In the genomic region with DNA sequence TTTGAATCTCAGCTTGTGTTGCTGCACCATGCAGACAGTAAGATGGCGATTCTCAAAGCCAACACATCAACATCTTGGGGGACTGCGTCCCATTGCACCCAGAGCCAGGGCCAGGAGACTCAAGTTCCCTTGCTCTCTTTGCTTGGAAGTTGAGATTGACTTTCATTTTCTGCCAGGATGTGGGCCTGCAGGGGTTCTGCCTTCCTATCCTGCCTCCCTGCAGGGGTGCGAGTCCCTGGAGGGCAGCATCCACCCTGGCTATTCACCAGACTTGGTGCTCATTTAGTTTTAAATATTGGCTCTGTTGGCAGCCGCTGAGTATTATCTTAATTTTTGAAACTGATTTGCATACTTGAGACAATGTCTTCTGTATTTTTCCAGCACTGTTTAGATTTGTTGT, we compare ENCODE assay signal across 19 cellular contexts.
DNase-seq lines count a peak whose midpoint lies in the region; ATAC-seq and TF ChIP-seq lines count a peak whose summit lies in the region.
"Had no signal": no experiment of that assay in that cellular context is flagged by ENCODE, and none has a peak within 500 bp of the region (broad histone marks: within the 10 kb centered on the region; RNA-seq: fewer than 3 reads in every experiment).

No MANE protein-coding gene starts in this region.

- CTCF ChIA-PET in A673 (lab: Charles Lee) = no interaction called here

- no peaks in the 10 kb centered on the region for H3K79me2 ChIP-seq in mesendoderm (ENCODE audit: control insufficient read depth, insufficient read depth, low read length)

- no peak overlapping the region for H3K27ac ChIP-seq in A673 (ENCODE audit: low read depth, low read length, poor library complexity, severe bottlenecking)
- no peak overlapping the region for H3K27ac ChIP-seq in BLaER1 treated with 17β-estradiol and CSF1 and Interleukin-3, amounts not matched to agents 10 nM and 100 nM
- no peak overlapping the region for H3K27ac ChIP-seq in endodermal cell (ENCODE audit: low read depth, low read length)
- no peak overlapping the region for H3K27ac ChIP-seq in mesendoderm (ENCODE audit: low read depth, low read length)
- H3K27ac ChIP-seq: 22Rv1, A549, C4-2B had no signal

- no peak for ATAC-seq in HG03520 (IDR thresholded peaks at IDR 0.05; ENCODE audit: unreplicated experiment)
- ATAC-seq: A549; CD8-positive, alpha-beta T cell had no signal

- no peaks in the 10 kb centered on the region for H4K20me1 ChIP-seq in BLaER1 treated with 17β-estradiol and CSF1 and Interleukin-3, amounts not matched to agents 10 nM and 100 nM

- TF ChIP-seq CTCF in A673 (conservative IDR thresholded peaks at IDR 0.05; ENCODE audit: low read depth, low read length) (no peak), endodermal cell (conservative IDR thresholded peaks at IDR 0.05) (no peak)

- H3K9me3 ChIP-seq in A673 (ENCODE audit: low read depth, low read length, poor library complexity, severe bottlenecking) (no peaks in the 10 kb centered on the region), endodermal cell (ENCODE audit: control insufficient read depth, low read length) (no peaks in the 10 kb centered on the region)
- H3K9me3 ChIP-seq in BLaER1 treated with 17β-estradiol and CSF1 and Interleukin-3, amounts not matched to agents 10 nM and 100 nM (replicated peaks in 1 of 11) = peaks cover 0 to 11% (median 4%) of the 10 kb centered on the region in 11 experiments; a peak in 3 of 22 replicates
- H3K9me3 ChIP-seq: A549, Caco-2 had no signal

- H3K56ac ChIP-seq in mesendoderm (ENCODE audit: low read length) = no peak overlapping the region

- no peak overlapping the region for H3K23ac ChIP-seq in mesendoderm (ENCODE audit: low read length)

- no peaks in the 10 kb centered on the region for H3K36me3 ChIP-seq in A673 (ENCODE audit: insufficient read depth, low read length, poor library complexity, severe bottlenecking)
- no peaks in the 10 kb centered on the region for H3K36me3 ChIP-seq in BLaER1 treated with 17β-estradiol and CSF1 and Interleukin-3, amounts not matched to agents 10 nM and 100 nM
- no peaks in the 10 kb centered on the region for H3K36me3 ChIP-seq in endodermal cell (ENCODE audit: control insufficient read depth, insufficient read depth, low read length)
- H3K36me3 ChIP-seq in mesendoderm (ENCODE audit: control insufficient read depth, insufficient read depth, low read length) = no peaks in the 10 kb centered on the region

- peaks cover 11% of the 10 kb centered on the region for H3K4me1 Mint-ChIP-seq in endodermal cell
- H3K4me1 Mint-ChIP-seq in activated T-cell treated with anti-CD3 and anti-CD28 coated beads, Interleukin-2, amount 50 U/mL, for 24 hours (ENCODE audit: low read depth) = no peaks in the 10 kb centered on the region
- H3K4me1 Mint-ChIP-seq: B cell had no signal

- no peaks in the 10 kb centered on the region for H3K27me3 ChIP-seq in A673 (replicated peaks; ENCODE audit: insufficient read depth, low read depth, low read length, poor library complexity)
- H3K27me3 ChIP-seq in BLaER1 treated with 17β-estradiol and CSF1 and Interleukin-3, amounts not matched to agents 10 nM and 100 nM = no peaks in the 10 kb centered on the region
- no peaks in the 10 kb centered on the region for H3K27me3 ChIP-seq in endodermal cell (ENCODE audit: control insufficient read depth, insufficient read depth, low read length, poor library complexity, severe bottlenecking)
- H3K27me3 ChIP-seq in mesendoderm (ENCODE audit: insufficient read depth, low read length, poor library complexity) = no peaks in the 10 kb centered on the region

- peak overlapping the region in 7 of 11 experiments; percentile 7 to 42 (median 26); a peak in 7 of 22 replicates for H3K4me2 ChIP-seq in BLaER1 treated with 17β-estradiol and CSF1 and Interleukin-3, amounts not matched to agents 10 nM and 100 nM
- no peak overlapping the region for H3K4me2 ChIP-seq in mesendoderm (ENCODE audit: low read length)
- H3K4me2 ChIP-seq: A549 had no signal

- H3K4ac ChIP-seq in mesendoderm (ENCODE audit: low read depth, low read length) = no peak overlapping the region

- H2BK120ac ChIP-seq in mesendoderm (ENCODE audit: low read depth, low read length) = no peak overlapping the region

- no TSS peak for BruUV-seq in A673 (replicated peaks; lab: Mats Ljungman, UMichigan)

- intact Hi-C loops in A673 (cut with micrococcal nuclease; ENCODE audit: unreplicated experiment) = no loop called here

- H3K4me3 ChIP-seq in A673 (ENCODE audit: low read depth, low read length, poor library complexity, severe bottlenecking) (no peak overlapping the region), endodermal cell (ENCODE audit: low read length) (no peak overlapping the region), mesendoderm (ENCODE audit: low read length) (no peak overlapping the region)
- H3K4me3 ChIP-seq in BLaER1 treated with 17β-estradiol and CSF1 and Interleukin-3, amounts not matched to agents 10 nM and 100 nM = no peak overlapping the region
- H3K4me3 ChIP-seq: A549 had no signal

- no peak overlapping the region for H3K27ac Mint-ChIP-seq in endodermal cell
- H3K27ac Mint-ChIP-seq in activated T-cell treated with anti-CD3 and anti-CD28 coated beads, Interleukin-2, amount 50 U/mL, for 24 hours = no peak overlapping the region
- H3K27ac Mint-ChIP-seq: B cell; CD4-positive, alpha-beta T cell; CD8-positive, alpha-beta T cell had no signal

- no peaks in the 10 kb centered on the region for H3K79me1 ChIP-seq in mesendoderm (ENCODE audit: low read length)

- DNase-seq in A673 (ENCODE audit: low spot score) (peak; percentile 66), endodermal cell (peak; percentile 58), mesendoderm (peak; percentile 23), AG08396 (ENCODE audit: low spot score) (no peak)
- DNase-seq in activated T-cell treated with anti-CD3 and anti-CD28 coated beads, Interleukin-2, amount 50 U/mL, for 24 hours = no peak
- DNase-seq: ACHN; AML-193; Caco-2; Calu3; CD4-positive, alpha-beta T cell; CD8-positive, alpha-beta T cell; DMS79 treated with DMSO at 0.1 percent for 48 hours; GF-D8 had no signal

- POLR2A ChIA-PET in A673 (lab: Charles Lee; ENCODE audit: low non-redundant PET) = no interaction called here

- H2AK5ac ChIP-seq in mesendoderm (ENCODE audit: low read length) = no peak overlapping the region

- no peaks in the 10 kb centered on the region for H3K27me3 Mint-ChIP-seq in endodermal cell (ENCODE audit: insufficient read depth)
- H3K27me3 Mint-ChIP-seq in activated T-cell treated with anti-CD3 and anti-CD28 coated beads, Interleukin-2, amount 50 U/mL, for 24 hours = no peaks in the 10 kb centered on the region
- H3K27me3 Mint-ChIP-seq: B cell had no signal

- no peak overlapping the region for H2BK5ac ChIP-seq in mesendoderm (ENCODE audit: low read length)

- H4K8ac ChIP-seq in mesendoderm (ENCODE audit: low read depth, low read length) = no peak overlapping the region

- H4K5ac ChIP-seq in mesendoderm (ENCODE audit: low read length) = no peak overlapping the region

- H3K18ac ChIP-seq in mesendoderm (ENCODE audit: low read length) = no peak overlapping the region

- H3K36me3 Mint-ChIP-seq in endodermal cell (ENCODE audit: low read depth) = no peaks in the 10 kb centered on the region
- H3K36me3 Mint-ChIP-seq in activated T-cell treated with anti-CD3 and anti-CD28 coated beads, Interleukin-2, amount 50 U/mL, for 24 hours (ENCODE audit: low read depth) = no peaks in the 10 kb centered on the region
- H3K36me3 Mint-ChIP-seq: CD8-positive, alpha-beta T cell had no signal

- H3K4me1 ChIP-seq in A673 (ENCODE audit: insufficient read depth, low read length, poor library complexity, severe bottlenecking) (peaks cover 9% of the 10 kb centered on the region), endodermal cell (ENCODE audit: control insufficient read depth, insufficient read depth, low read length) (no peaks in the 10 kb centered on the region), mesendoderm (ENCODE audit: control insufficient read depth, low read depth, low read length) (peaks cover 1% of the 10 kb centered on the region)
- H3K4me1 ChIP-seq in BLaER1 treated with 17β-estradiol and CSF1 and Interleukin-3, amounts not matched to agents 10 nM and 100 nM = peaks cover 0 to 19% (median 10%) of the 10 kb centered on the region in 10 experiments; a peak in 13 of 20 replicates
- H3K4me1 ChIP-seq: A549, Caco-2 had no signal

- H3K9me3 Mint-ChIP-seq in endodermal cell = peaks cover 4% of the 10 kb centered on the region
- no peaks in the 10 kb centered on the region for H3K9me3 Mint-ChIP-seq in activated T-cell treated with anti-CD3 and anti-CD28 coated beads, Interleukin-2, amount 50 U/mL, for 24 hours
- H3K9me3 Mint-ChIP-seq: CD4-positive, alpha-beta T cell; CD8-positive, alpha-beta T cell had no signal

- no peak overlapping the region for H3K9ac ChIP-seq in BLaER1 treated with 17β-estradiol and CSF1 and Interleukin-3, amounts not matched to agents 10 nM and 100 nM
- H3K9ac ChIP-seq in endodermal cell (ENCODE audit: extremely low read depth, low read length, poor library complexity, severe bottlenecking) = no peak overlapping the region
- H3K9ac ChIP-seq in mesendoderm (ENCODE audit: low read length) = no peak overlapping the region

- 70 to 73% methylated on average over 3 to 4 of the region's 4 CpGs for WGBS in endodermal cell (ENCODE audit: insufficient coverage in 1 of 2, insufficient read length in 1 of 2), 2 experiments
- WGBS in mesendoderm (ENCODE audit: extremely low coverage, insufficient coverage, low lambda C conversion rate) = no CpG with 5 or more reads among the region's 4 CpGs

- no peak overlapping the region for H3K4me3 Mint-ChIP-seq in endodermal cell
- no peak overlapping the region for H3K4me3 Mint-ChIP-seq in activated T-cell treated with anti-CD3 and anti-CD28 coated beads, Interleukin-2, amount 50 U/mL, for 24 hours
- H3K4me3 Mint-ChIP-seq: B cell; CD4-positive, alpha-beta T cell; CD8-positive, alpha-beta T cell had no signal

- no peak overlapping the region for H2BK15ac ChIP-seq in mesendoderm (replicated peaks; ENCODE audit: low read depth)

Comparison
In these comparisons a context has a peak if more than half of its experiments do, and no peak if none do; other contexts are left out.
1. DNase-seq: peak in A673 (single experiment), endodermal cell (single experiment) and mesendoderm (single experiment); none in activated T-cell treated with anti-CD3 and anti-CD28 coated beads, Interleukin-2, amount 50 U/mL, for 24 hours (single experiment) and AG08396 (single experiment).